8 cellular contexts compared by ENCODE assay signal in genomic region chr5:10353241-10354047, GRCh38. TPM values are rescaled to one million over a fixed set of nuclear protein-coding genes. Genes with fewer than 3 reads are reported as not detected.
DNase-seq lines count a peak whose midpoint lies in the region; ATAC-seq and TF ChIP-seq lines count a peak whose summit lies in the region.

MARCHF6 (plus strand) TSS chr5:10353695; CDS start chr5:10353899, 204 bp downstream.

- ATAC-seq in HG03196 (IDR thresholded peaks at IDR 0.05; ENCODE audit: unreplicated experiment): peak; percentile 86

- in situ Hi-C loops in GM18951 (cut with MboI; ENCODE audit: low sequenced_read_pairs, unreplicated experiment): no loop called here

- TF ChIP-seq CTCF in AG04450 (IDR thresholded peaks at IDR 0.05; ENCODE audit: low read depth, low read length): no peak
- peak in 3 of 11 experiments; percentile 12 to 22 (median 22) for TF ChIP-seq CTCF in spleen (IDR thresholded peaks at IDR 0.05 in 8 of 11, conservative IDR thresholded peaks at IDR 0.05 in 3 of 11)

- intact Hi-C loops in spleen (cut with DNase I; ENCODE audit: low total_unique reads): loop anchor here (5.0 kb wide), 1 partner anchor 409 kb away; the partner anchor contains the start of gene DAP

- CTCF ChIA-PET in AG04450 (lab: Charles Lee): interaction anchor here (0.6 to 1.0 kb wide), 3 partner anchors 26 to 69 kb away, joined by 3 read pairs; no protein-coding TSS in a partner anchor

- TF ChIP-seq POLR2A in GM18951 (IDR thresholded peaks at IDR 0.05; ENCODE audit: extremely low read depth, insufficient read depth, insufficient read length) (peak; percentile 98), spleen (IDR thresholded peaks at IDR 0.05) (peak in 2 of 3 donors; percentile 78 to 84)

- POLR2A ChIA-PET in AG04450 (lab: Yijun Ruan, JAX): interaction anchor here (0.6 to 1.9 kb wide), 15 partner anchors 15 to 223 kb away, joined by 3 to 24 read pairs (median 4); partner anchors contain the start of genes ATPSCKMT and CCT5

- H3K27me3 ChIP-seq in AG04450 (ENCODE audit: control insufficient read depth, insufficient read depth, low read length) (no peaks in the 10 kb centered on the region), spleen (replicated peaks in 1 of 7) (no peaks in the 10 kb centered on the region)

- H3K9me3 ChIP-seq in AG04450 (ENCODE audit: control insufficient read depth, insufficient read depth, low read length) (no peaks in the 10 kb centered on the region; the same call in 1 of the 2 replicates), spleen (no peaks in the 10 kb centered on the region)

- WGBS in spleen, 5 donors: 0 to 1% (median 1%) methylated on average over 36 to 92 of the region's 92 CpGs

- H3K27ac ChIP-seq in AG04450 (ENCODE audit: low read depth, low read length) (peak within 1 kb of the TSS; percentile 98), caudate nucleus (ENCODE audit: low read depth, low read length) (peak within 1 kb of the TSS; percentile 90), spleen (peak within 1 kb of the TSS; percentile 97 to 100 (median 98))

- no peaks in the 10 kb centered on the region for H3K36me3 ChIP-seq in spleen

- peaks cover 12 to 58% (median 45%) of the 10 kb centered on the region in 6 donors for H3K4me1 ChIP-seq in spleen

- DNase-seq in AG04450 (ENCODE audit: low read depth, low spot score) (peak; percentile 66), NCI-H345 (lab: John Stamatoyannopoulos, UW) (peak; percentile 98), caudate nucleus (lab: John Stamatoyannopoulos, UW) (peak in 60 of 61 donors; percentile 46 to 96 (median 87)), inferior parietal cortex (ENCODE audit: extremely low spot score) (peak; percentile 89), spleen (peak; percentile 98)
- peak; percentile 93 to 97 (median 94) for DNase-seq in activated CD4-positive, CD25-positive, alpha-beta regulatory T cell (lab: John Stamatoyannopoulos, UW)

- H3K4me3 ChIP-seq in AG04450 (ENCODE audit: low read depth, low read length) (peak within 1 kb of the TSS; percentile 82), spleen (peak within 1 kb of the TSS; percentile 65 to 95 (median 84))

RNA-seq across cellular contexts. Expression of gene MARCHF6, which starts in this region (rescaled TPM):
- polyA plus RNA-seq in AG04450 (2011; rRNA removed): 102 and 136 TPM in 2 replicates
- polyA minus RNA-seq in AG04450 (2011; rRNA and poly(A)+ RNA removed): 301 and 401 TPM in 2 replicates
- 100 to 1,000 TPM; 104 to 168 (median 123) TPM for total RNA-seq in spleen
- 10 to 100 TPM; 62.0 to 95.6 (median 72.1) TPM for polyA plus RNA-seq in spleen

Comparison
In these comparisons a context has a peak if more than half of its experiments do, and no peak if none do; other contexts are left out.
1. Peak in every context shown above with its lines: DNase-seq, ATAC-seq, H3K4me3 ChIP-seq and H3K27ac ChIP-seq.